In genomic region chr12:49869816-49870500, GRCh38 we compare ENCODE assay signal across 2 cellular contexts.
TF ChIP-seq lines count a peak whose summit lies in the region.

No MANE protein-coding gene starts in this region.

TF ChIP-seq in SK-N-SH treated with all-trans-retinoic acid at 6 μM for 48 hours, 23 proteins besides CTCF, POLR2A, EP300 and RAD21 (continued from another document):
- TF ChIP-seq POU6F1 (CRISPR knock-in tag; IDR thresholded peaks at IDR 0.05; ENCODE audit: borderline replicate concordance, low read depth) (no peak), ZFP30 (CRISPR knock-in tag; IDR thresholded peaks at IDR 0.05) (no peak)
TF ChIP-seq in SK-N-SH treated with all-trans-retinoic acid at 6 μM for 48 hours: peak in this region for 0.

TF ChIP-seq in WTC11, 78 proteins besides CTCF, POLR2A, EP300 and RAD21 (continued from another document):
- no peak for TF ChIP-seq PRDM15 (CRISPR knock-in tag; IDR thresholded peaks at IDR 0.05)
- no peak for TF ChIP-seq SMAD4 (CRISPR knock-in tag; IDR thresholded peaks at IDR 0.05)
- no peak for TF ChIP-seq FOXJ3 (CRISPR knock-in tag; IDR thresholded peaks at IDR 0.05; ENCODE audit: borderline replicate concordance)
- TF ChIP-seq ZNF416 (CRISPR knock-in tag; IDR thresholded peaks at IDR 0.05), result no peak
TF ChIP-seq in WTC11: peak in this region for 0.
